In the genomic region with DNA sequence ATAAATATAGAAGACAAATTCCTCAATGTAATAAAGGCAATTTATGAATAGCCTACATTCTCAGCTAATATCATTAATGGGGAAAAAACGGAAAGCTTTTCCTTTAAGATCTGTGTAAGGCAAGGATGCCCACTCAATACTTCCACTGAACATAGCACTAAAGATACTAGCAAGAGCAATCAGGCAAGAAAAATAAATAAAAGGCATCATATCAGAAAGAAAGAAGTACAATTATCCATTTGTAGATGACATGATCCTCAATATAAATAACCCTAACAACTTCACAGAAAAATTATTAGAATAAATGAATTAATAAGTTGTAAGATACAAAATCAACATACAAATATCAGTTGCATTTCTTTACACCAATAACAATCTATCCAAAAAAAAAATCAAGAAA, we compare ENCODE assay signal across 37 cellular contexts. TPM values are rescaled to one million over a fixed set of nuclear protein-coding genes. Genes with fewer than 3 reads are reported as not detected.
"Had no signal": no experiment of that assay in that cellular context is flagged by ENCODE, and none has a peak within 500 bp of the region (broad histone marks: within the 10 kb centered on the region; RNA-seq: fewer than 3 reads in every experiment).

No MANE protein-coding gene starts in this region.

- H3K4me3 ChIP-seq: MG63 had no signal

- H3K27me3 ChIP-seq: MG63 had no signal

- DNase-seq: MG63, MM.1S, MV-4-11, NCI-H1048, NCI-H1092, NCI-H1092 treated with DMSO at 0.1 percent for 48 hours, NCI-H1105, NCI-H1105 treated with DMSO at 0.1 percent for 48 hours, NCI-H1417, NCI-H1417 treated with DMSO at 0.1 percent for 48 hours, NCI-H1436, NCI-H1436 treated with DMSO at 0.1 percent for 48 hours, NCI-H146, NCI-H1694, NCI-H1694 treated with DMSO at 0.1 percent for 48 hours, NCI-H187, NCI-H187 treated with DMSO at 0.1 percent for 48 hours, NCI-H1930, NCI-H2029, NCI-H2029 treated with DMSO at 0.1 percent for 48 hours, NCI-H2081, NCI-H2081 treated with DMSO at 0.1 percent for 48 hours, NCI-H2107, NCI-H2171, NCI-H2171 treated with DMSO at 0.1 percent for 48 hours, NCI-H2227 treated with DMSO at 0.1 percent for 48 hours, NCI-H226, NCI-H345, NCI-H446, NCI-H446 treated with DMSO at 0.1 percent for 48 hours, NCI-H510A, NCI-H510A treated with DMSO at 0.1 percent for 48 hours, NCI-H524, NCI-H524 treated with DMSO at 0.1 percent for 48 hours, NCI-H526, NCI-H526 treated with DMSO at 0.1 percent for 48 hours had no signal

RNA-seq across cellular contexts. Expression of a gene that starts 45.7 kb away (rescaled TPM):
- total RNA-seq: MCF 10A had no signal
